25 cellular contexts compared by ENCODE assay signal in the genomic region with DNA sequence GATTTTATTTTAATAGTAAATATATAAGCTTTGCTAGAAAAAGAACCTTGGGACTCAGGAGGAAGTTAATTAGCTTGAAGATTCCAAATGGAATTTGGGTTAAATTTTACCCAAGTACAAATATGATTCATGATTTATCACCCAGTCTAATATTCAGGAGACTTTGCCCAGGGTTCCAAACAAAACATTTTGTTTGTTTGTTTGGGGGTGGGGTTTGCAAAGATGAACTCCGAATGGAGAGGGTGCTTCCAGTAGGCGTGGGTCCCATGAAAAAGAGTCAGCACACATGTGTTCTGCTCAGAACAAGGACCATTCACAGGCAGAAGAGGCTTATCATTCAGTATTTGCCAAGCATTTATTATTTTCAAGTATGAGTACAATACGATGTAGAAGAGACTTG. TPM values are rescaled to one million over a fixed set of nuclear protein-coding genes. Genes with fewer than 3 reads are reported as not detected.
"Had no signal": no experiment of that assay in that cellular context is flagged by ENCODE, and none has a peak within 500 bp of the region (broad histone marks: within the 10 kb centered on the region; RNA-seq: fewer than 3 reads in every experiment).

No MANE protein-coding gene starts in this region.

- H3K4me3 Mint-ChIP-seq: immature natural killer cell; naive thymus-derived CD4-positive, alpha-beta T cell; nephron; neural progenitor cell; stimulated activated memory B cell treated with anti-CD40 and anti-IgM and Interleukin-4, amounts not matched to agents 10 μg/mL and 1 μg/mL and 100 μg/mL, for 72 hours; stimulated activated naive CD8-positive, alpha-beta T cell treated with anti-CD3 and anti-CD28 coated beads, Interleukin-15, Interleukin-2, amounts not matched to agents 100 ng/mL and 50 ng/mL, for 24 hours had no signal

- H3K36me3 Mint-ChIP-seq: immature natural killer cell; naive thymus-derived CD4-positive, alpha-beta T cell; stimulated activated memory B cell treated with anti-CD40 and anti-IgM and Interleukin-4, amounts not matched to agents 10 μg/mL and 1 μg/mL and 100 μg/mL, for 72 hours had no signal

- H3K4me2 ChIP-seq: neural progenitor cell had no signal

- H3K27me3 ChIP-seq: esophagus muscularis mucosa, foreskin keratinocyte, gastroesophageal sphincter, heart right ventricle, neural progenitor cell, tibial nerve, upper lobe of left lung had no signal

- H3K9ac ChIP-seq: neural progenitor cell, parathyroid adenoma had no signal

- H3K36me3 ChIP-seq: esophagus muscularis mucosa, gastroesophageal sphincter, heart right ventricle, thoracic aorta, tibial nerve, upper lobe of left lung had no signal

- H3K4me3 ChIP-seq: coronary artery, esophagus muscularis mucosa, gastroesophageal sphincter, heart right ventricle, neural progenitor cell, thoracic aorta, tibial nerve, upper lobe of left lung had no signal

- H3K4me1 Mint-ChIP-seq: immature natural killer cell; naive thymus-derived CD4-positive, alpha-beta T cell; nephron; neural progenitor cell; stimulated activated memory B cell treated with anti-CD40 and anti-IgM and Interleukin-4, amounts not matched to agents 10 μg/mL and 1 μg/mL and 100 μg/mL, for 72 hours had no signal

- H3K27ac ChIP-seq: coronary artery, esophagus muscularis mucosa, foreskin keratinocyte, gastroesophageal sphincter, heart right ventricle, neural progenitor cell, parathyroid adenoma, thoracic aorta, tibial nerve, upper lobe of left lung had no signal

- ATAC-seq: foreskin keratinocyte; gastroesophageal sphincter; heart right ventricle; naive thymus-derived CD4-positive, alpha-beta T cell; sciatic nerve; stimulated activated memory B cell treated with anti-CD40 and anti-IgM and Interleukin-4, amounts not matched to agents 10 μg/mL and 1 μg/mL and 100 μg/mL, for 72 hours had no signal

- H3K27ac Mint-ChIP-seq: immature natural killer cell; naive thymus-derived CD4-positive, alpha-beta T cell; nephron; neural progenitor cell; progenitor cell of endocrine pancreas; stimulated activated memory B cell treated with anti-CD40 and anti-IgM and Interleukin-4, amounts not matched to agents 10 μg/mL and 1 μg/mL and 100 μg/mL, for 72 hours; stimulated activated naive CD8-positive, alpha-beta T cell treated with anti-CD3 and anti-CD28 coated beads, Interleukin-15, Interleukin-2, amounts not matched to agents 100 ng/mL and 50 ng/mL, for 24 hours had no signal

- H3K9me3 Mint-ChIP-seq: nephron; neural progenitor cell; stimulated activated naive CD8-positive, alpha-beta T cell treated with anti-CD3 and anti-CD28 coated beads, Interleukin-15, Interleukin-2, amounts not matched to agents 100 ng/mL and 50 ng/mL, for 24 hours had no signal

- DNase-seq: dermis blood vessel endothelial cell; effector memory CD4-positive, alpha-beta T cell; foreskin keratinocyte; heart right ventricle; hypothalamus; immature natural killer cell; islet precursor cell; kidney glomerular epithelial cell; mesendoderm; midbrain; naive thymus-derived CD4-positive, alpha-beta T cell; stimulated activated CD4-positive, alpha-beta T cell treated with anti-CD3 and anti-CD28 coated beads, Interleukin-4, amount 100 ng/mL, for 4 hours; upper lobe of left lung had no signal

- H3K27me3 Mint-ChIP-seq: naive thymus-derived CD4-positive, alpha-beta T cell; progenitor cell of endocrine pancreas; stimulated activated memory B cell treated with anti-CD40 and anti-IgM and Interleukin-4, amounts not matched to agents 10 μg/mL and 1 μg/mL and 100 μg/mL, for 72 hours; stimulated activated naive CD8-positive, alpha-beta T cell treated with anti-CD3 and anti-CD28 coated beads, Interleukin-15, Interleukin-2, amounts not matched to agents 100 ng/mL and 50 ng/mL, for 24 hours had no signal

- H2AFZ ChIP-seq: neural progenitor cell, parathyroid adenoma had no signal

- H3K79me2 ChIP-seq: parathyroid adenoma had no signal

- H3K9me3 ChIP-seq: esophagus muscularis mucosa, gastroesophageal sphincter, heart right ventricle, thoracic aorta, tibial nerve, upper lobe of left lung had no signal

RNA-seq across cellular contexts. Expression of gene KCNT2, which starts 23.5 kb away (rescaled TPM):
- total RNA-seq: foreskin keratinocyte; naive thymus-derived CD4-positive, alpha-beta T cell had no signal
